In genomic region chr22:31629741-31630184, GRCh38 we compare ENCODE assay signal across 1 cellular context.
TF ChIP-seq lines count a peak whose summit lies in the region.

No MANE protein-coding gene starts in this region.

TF ChIP-seq in endothelial cell of umbilical vein, 7 proteins besides CTCF, POLR2A, EP300 and RAD21 (continued from another document):
- TF ChIP-seq JUN (IDR thresholded peaks at IDR 0.05; ENCODE audit: borderline replicate concordance, insufficient read depth, insufficient read length, low read depth) (no peak), POLR2AphosphoS5 (IDR thresholded peaks at IDR 0.05; ENCODE audit: insufficient read depth, low read depth, low read length) (no peak), GATA2 (IDR thresholded peaks at IDR 0.05; ENCODE audit: insufficient read depth, insufficient read length, low read depth, low read length) (no peak)
